1 cellular context compared by ENCODE assay signal in the genomic region with DNA sequence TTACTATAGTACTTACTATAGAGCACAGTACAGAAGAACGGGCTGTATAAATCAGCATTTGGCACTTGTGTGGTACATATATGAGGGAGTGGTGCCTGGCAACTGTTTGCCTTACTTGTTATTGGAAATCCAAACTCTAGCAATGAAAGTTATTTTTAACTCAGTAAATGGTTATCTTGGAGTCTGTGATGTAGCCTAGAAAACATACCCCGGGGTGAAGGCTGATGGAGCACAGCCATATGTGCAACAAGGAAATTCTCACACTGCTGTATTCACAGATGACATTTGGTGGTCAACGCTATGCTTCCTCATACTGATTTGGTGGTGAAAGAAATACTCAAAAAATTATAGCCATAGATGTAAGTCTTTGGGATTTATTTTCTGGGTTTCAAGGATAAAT.
TF ChIP-seq lines count a peak whose summit lies in the region.

No MANE protein-coding gene starts in this region.

TF ChIP-seq in SK-N-SH treated with all-trans-retinoic acid at 6 μM for 48 hours, 23 proteins besides CTCF, POLR2A, EP300 and RAD21 (continued from another document):
- TF ChIP-seq BACH2 (CRISPR knock-in tag; IDR thresholded peaks at IDR 0.05; ENCODE audit: borderline replicate concordance) (no peak), ZNF70 (CRISPR knock-in tag; IDR thresholded peaks at IDR 0.05) (no peak), CREB5 (CRISPR knock-in tag; IDR thresholded peaks at IDR 0.05; ENCODE audit: low read depth) (no peak)
